ENCODE assay signal across 25 cellular contexts in genomic region chr11:35712533-35712932, GRCh38.
"Had no signal": no experiment of that assay in that cellular context is flagged by ENCODE, and none has a peak within 500 bp of the region (broad histone marks: within the 10 kb centered on the region; RNA-seq: fewer than 3 reads in every experiment).

No MANE protein-coding gene starts in this region.

- H3K27me3 Mint-ChIP-seq: naive B cell; progenitor cell of endocrine pancreas; stimulated activated naive CD8-positive, alpha-beta T cell treated with anti-CD3 and anti-CD28 coated beads, Interleukin-15, Interleukin-2, amounts not matched to agents 100 ng/mL and 50 ng/mL, for 24 hours had no signal

- DNase-seq: hippocampal formation; kidney glomerular epithelial cell; left cardiac atrium; lower lobe of right lung; mammary epithelial cell; mesendoderm; naive B cell; natural killer cell; ovary; right cardiac atrium; stimulated activated CD4-positive, alpha-beta T cell treated with anti-CD3 and anti-CD28 coated beads, Interleukin-12 subunit alpha, Interleukin-12 subunit beta, amount 100 ng/mL, for 4 hours; stimulated activated CD4-positive, alpha-beta T cell treated with anti-CD3 and anti-CD28 coated beads, Interleukin-15, amount 100 ng/mL, for 24 hours; stimulated activated CD4-positive, alpha-beta T cell treated with anti-CD3 and anti-CD28 coated beads, Interleukin-2, amount 100 ng/mL, for 24 hours; stimulated activated CD4-positive, alpha-beta T cell treated with anti-CD3 and anti-CD28 coated beads, Interleukin-4, amount 100 ng/mL, for 1 hour; stimulated activated naive CD4-positive, alpha-beta T cell; tibial artery; trophoblast cell; uterus had no signal

- H3K9me3 ChIP-seq: lower lobe of right lung, ovary, suprapubic skin, thoracic aorta, tibial artery, uterus had no signal

- H3K27ac Mint-ChIP-seq: mesothelial cell of epicardium; progenitor cell of endocrine pancreas; stimulated activated naive CD8-positive, alpha-beta T cell treated with anti-CD3 and anti-CD28 coated beads, Interleukin-15, Interleukin-2, amounts not matched to agents 100 ng/mL and 50 ng/mL, for 24 hours had no signal

- H3K4me1 ChIP-seq: lower lobe of right lung, suprapubic skin, tibial artery, uterus had no signal

- H3K36me3 Mint-ChIP-seq: mesothelial cell of epicardium, natural killer cell had no signal

- H3K36me3 ChIP-seq: lower lobe of right lung, ovary, suprapubic skin, thoracic aorta, tibial artery, uterus had no signal

- H3K9me3 Mint-ChIP-seq: mesothelial cell of epicardium had no signal

- H3K27ac ChIP-seq: lower lobe of right lung, ovary, skin epidermis, suprapubic skin, thoracic aorta, tibial artery, uterus had no signal

- H3K4me3 Mint-ChIP-seq: mesothelial cell of epicardium; naive B cell; natural killer cell; stimulated activated naive CD8-positive, alpha-beta T cell treated with anti-CD3 and anti-CD28 coated beads, Interleukin-15, Interleukin-2, amounts not matched to agents 100 ng/mL and 50 ng/mL, for 24 hours had no signal

- H3K4me1 Mint-ChIP-seq: mesothelial cell of epicardium had no signal

- H3K4me3 ChIP-seq: lower lobe of right lung, ovary, skin epidermis, suprapubic skin, thoracic aorta, tibial artery, uterus had no signal

- H3K27me3 ChIP-seq: ovary, suprapubic skin, tibial artery, uterus had no signal

- ATAC-seq: lower lobe of right lung, natural killer cell, right cardiac atrium, sciatic nerve had no signal
